8 cellular contexts compared by ENCODE assay signal in genomic region chr17:2511138-2511461, GRCh38. TPM values are rescaled to one million over a fixed set of nuclear protein-coding genes. Genes with fewer than 3 reads are reported as not detected.
A peak's percentile ranks its signal among the peaks of the same experiment; 100 is the strongest.
DNase-seq lines count a peak whose midpoint lies in the region; ATAC-seq, FAIRE-seq and TF ChIP-seq lines count a peak whose summit lies in the region.

No MANE protein-coding gene starts in this region.

- intact Hi-C loops in CD8-positive, alpha-beta T cell (cut with DNase I, micrococcal nuclease), result loop anchor here (1.0 to 5.0 kb wide), 6 partner anchors 82 to 200 kb away; partner anchors contain the start of genes CLUH (in 1 of the 2), PAFAH1B1 (in 1 of the 2), SGSM2 (in 1 of the 2) and TSR1 (in 1 of the 2)
- intact Hi-C loops in Panc1 (cut with micrococcal nuclease; ENCODE audit: unreplicated experiment) (no loop called here), prostate gland (cut with DNase I) (loop anchor here (10.0 kb wide), 1 partner anchor 174 kb away; no protein-coding TSS in a partner anchor)

- TF ChIP-seq CTCF in CD8-positive, alpha-beta T cell (IDR thresholded peaks at IDR 0.05), result no peak
- no peak for TF ChIP-seq CTCF in Panc1 (IDR thresholded peaks at IDR 0.05)
- TF ChIP-seq CTCF in fibroblast of pulmonary artery (IDR thresholded peaks at IDR 0.05; ENCODE audit: low read length, missing control alignments), result no peak
- no peak for TF ChIP-seq CTCF in prostate gland (IDR thresholded peaks at IDR 0.05)
- TF ChIP-seq CTCF in D721Med (IDR thresholded peaks at IDR 0.05; ENCODE audit: insufficient read depth, missing control alignments), result no peak

- H3K27ac ChIP-seq in CD8-positive, alpha-beta T cell (ENCODE audit: low read depth, low read length), result peak overlapping the region; percentile 97
- H3K27ac ChIP-seq in Panc1 (ENCODE audit: low read length) (peak overlapping the region; percentile 99), prostate gland (peak overlapping the region; percentile 85 to 88)

- peaks cover 17% of the 10 kb centered on the region for H3K36me3 Mint-ChIP-seq in CD8-positive, alpha-beta T cell

- in situ Hi-C loops in Panc1 (cut with HindIII; ENCODE audit: low pct_unique_long_range_greater_than_20kb, low sequenced_read_pairs), result no loop called here
- in situ Hi-C loops in ACHN (cut with HindIII; ENCODE audit: low pct_ligation_motif_present, low pct_unique_long_range_greater_than_20kb, low sequenced_read_pairs), result no loop called here

- no peak overlapping the region for H3K27ac Mint-ChIP-seq in CD8-positive, alpha-beta T cell

- 0% methylated on average over 5 of the region's 5 CpGs for WGBS in prostate gland

- H3K27me3 Mint-ChIP-seq in CD8-positive, alpha-beta T cell (ENCODE audit: low read depth), result no peaks in the 10 kb centered on the region

- H3K9me3 Mint-ChIP-seq in CD8-positive, alpha-beta T cell, result no peaks in the 10 kb centered on the region

- H3K4me1 Mint-ChIP-seq in CD8-positive, alpha-beta T cell (ENCODE audit: low read depth), result peaks cover 21% of the 10 kb centered on the region

- no peak for TF ChIP-seq POLR2A in prostate gland (IDR thresholded peaks at IDR 0.05)
- TF ChIP-seq POLR2A in erythroblast (IDR thresholded peaks at IDR 0.05; ENCODE audit: low read length), result no peak

- peaks cover 35% of the 10 kb centered on the region for H3K4me1 ChIP-seq in CD8-positive, alpha-beta T cell (ENCODE audit: insufficient read depth, low read length)
- H3K4me1 ChIP-seq in Panc1 (ENCODE audit: control insufficient read depth, insufficient read depth, low read length) (no peaks in the 10 kb centered on the region), prostate gland (replicated peaks) (peaks cover 3% of the 10 kb centered on the region)

- no peaks in the 10 kb centered on the region for H3K36me3 ChIP-seq in CD8-positive, alpha-beta T cell (ENCODE audit: insufficient read depth, low read length)
- peaks cover 11% of the 10 kb centered on the region; the same call in 1 of the 2 replicates for H3K36me3 ChIP-seq in Panc1 (ENCODE audit: control insufficient read depth, insufficient read depth, low read length)
- no peaks in the 10 kb centered on the region for H3K36me3 ChIP-seq in prostate gland

- no peak for FAIRE-seq in D721Med (lab: Jason Lieb, UNC)

- H3K27me3 ChIP-seq in CD8-positive, alpha-beta T cell (ENCODE audit: insufficient read depth, low read length), result no peaks in the 10 kb centered on the region
- H3K27me3 ChIP-seq in Panc1 (ENCODE audit: control insufficient read depth, insufficient read depth, low read length) (no peaks in the 10 kb centered on the region), prostate gland (replicated peaks; ENCODE audit: insufficient read depth) (no peaks in the 10 kb centered on the region)

- DNase-seq in CD8-positive, alpha-beta T cell, result no peak
- no peak for DNase-seq in Panc1 (ENCODE audit: low read depth, low spot score)
- no peak for DNase-seq in fibroblast of pulmonary artery (ENCODE audit: low read depth)
- DNase-seq in prostate gland (ENCODE audit: low spot score), result no peak
- no peak for DNase-seq in ACHN
- no peak for DNase-seq in EL
- no peak for DNase-seq in D721Med (ENCODE audit: insufficient read length, low spot score)
- no peak for DNase-seq in erythroblast (lab: John Stamatoyannopoulos, UW)

- H3K4me3 Mint-ChIP-seq in CD8-positive, alpha-beta T cell, result no peak overlapping the region

- H3K4me3 ChIP-seq in CD8-positive, alpha-beta T cell (ENCODE audit: low read depth, low read length), result peak overlapping the region; percentile 84
- H3K4me3 ChIP-seq in Panc1 (ENCODE audit: low read depth in 2 of 2, low read length in 2 of 2) (peak overlapping the region; percentile 85 to 97), fibroblast of pulmonary artery (replicated peaks; ENCODE audit: low read depth, low read length) (peak overlapping the region; percentile 77), prostate gland (peak overlapping the region; percentile 46 to 72)

- BruUV-seq in Panc1 (replicated peaks; lab: Mats Ljungman, UMichigan), result TSS peak; percentile 92

- no peaks in the 10 kb centered on the region for H3K9me3 ChIP-seq in CD8-positive, alpha-beta T cell (ENCODE audit: low read length)
- H3K9me3 ChIP-seq in Panc1 (ENCODE audit: control insufficient read depth, insufficient read depth, low read depth, low read length) (no peaks in the 10 kb centered on the region), prostate gland (no peaks in the 10 kb centered on the region)

- POLR2A ChIA-PET in CD8-positive, alpha-beta T cell (lab: Charles Lee), result interaction anchor here (0.6 to 1.8 kb wide), 7 partner anchors 10 to 1365 kb away, joined by 3 to 10 read pairs (median 5); partner anchors contain the start of genes MNT and PAFAH1B1
- POLR2A ChIA-PET in Panc1 (lab: Charles Lee), result interaction anchor here (0.5 to 0.6 kb wide), 2 partner anchors 14 to 117 kb away, joined by 3 read pairs; no protein-coding TSS in a partner anchor

- CTCF ChIA-PET in CD8-positive, alpha-beta T cell (lab: Charles Lee), result interaction anchor here (0.6 to 1.1 kb wide), 2 partner anchors 163 to 304 kb away, joined by 3 read pairs; no protein-coding TSS in a partner anchor
- CTCF ChIA-PET in Panc1 (lab: Charles Lee), result no interaction called here

- no peak for ATAC-seq in CD8-positive, alpha-beta T cell
- no peak for ATAC-seq in Panc1

RNA-seq across cellular contexts. Expression of gene METTL16, which starts 0.6 kb away (rescaled TPM):
- 10 to 100 TPM; 59.8 to 69.5 TPM for total RNA-seq in CD8-positive, alpha-beta T cell
- total RNA-seq in Panc1 (2021; ENCODE audit: unreplicated experiment) (34.7 TPM), prostate gland (10 to 100 TPM; 46.6 to 47.9 TPM)
- 18.6 TPM for polyA plus RNA-seq in Panc1 (2012; ENCODE audit: insufficient read length)
